20 cellular contexts compared by ENCODE assay signal in genomic region chr14:66920196-66920595, GRCh38.
"Had no signal": no experiment of that assay in that cellular context is flagged by ENCODE, and none has a peak within 500 bp of the region (broad histone marks: within the 10 kb centered on the region; RNA-seq: fewer than 3 reads in every experiment).

No MANE protein-coding gene starts in this region.

- H3K4me1 Mint-ChIP-seq: activated CD4-positive, alpha-beta T cell treated with anti-CD3 and anti-CD28 coated beads, Interleukin-2, amount 10 ng/mL, durations not matched to agents 7 days and 5 days; activated naive CD8-positive, alpha-beta T cell treated with anti-CD3 and anti-CD28 coated beads, Interleukin-2, amount 50 U/mL, for 24 hours; nephron progenitor cell; stimulated activated memory B cell treated with anti-CD40 and anti-IgM and Interleukin-4, amounts not matched to agents 10 μg/mL and 1 μg/mL and 100 μg/mL, for 72 hours had no signal

- H3K27me3 ChIP-seq: ascending aorta, sigmoid colon, spleen, thyroid gland had no signal

- H3K4me1 ChIP-seq: ascending aorta, sigmoid colon, spleen, thyroid gland had no signal

- H3K27ac Mint-ChIP-seq: activated CD4-positive, alpha-beta T cell treated with anti-CD3 and anti-CD28 coated beads, Interleukin-2, amount 10 ng/mL, durations not matched to agents 7 days and 5 days; activated naive CD4-positive, alpha-beta T cell treated with anti-CD3 and anti-CD28 coated beads for 36 hours; activated naive CD8-positive, alpha-beta T cell treated with anti-CD3 and anti-CD28 coated beads, Interleukin-2, amount 50 U/mL, for 24 hours; nephron progenitor cell; stimulated activated memory B cell treated with anti-CD40 and anti-IgM and Interleukin-4, amounts not matched to agents 10 μg/mL and 1 μg/mL and 100 μg/mL, for 72 hours had no signal

- H3K9me3 ChIP-seq: thyroid gland had no signal

- H3K27me3 Mint-ChIP-seq: activated CD4-positive, alpha-beta T cell treated with anti-CD3 and anti-CD28 coated beads, Interleukin-2, amount 10 ng/mL, durations not matched to agents 7 days and 5 days; activated naive CD8-positive, alpha-beta T cell treated with anti-CD3 and anti-CD28 coated beads, Interleukin-2, amount 50 U/mL, for 24 hours; stimulated activated memory B cell treated with anti-CD40 and anti-IgM and Interleukin-4, amounts not matched to agents 10 μg/mL and 1 μg/mL and 100 μg/mL, for 72 hours had no signal

- H3K4me3 Mint-ChIP-seq: activated CD4-positive, alpha-beta T cell treated with anti-CD3 and anti-CD28 coated beads, Interleukin-2, amount 10 ng/mL, durations not matched to agents 7 days and 5 days; activated naive CD4-positive, alpha-beta T cell treated with anti-CD3 and anti-CD28 coated beads for 36 hours; activated naive CD8-positive, alpha-beta T cell treated with anti-CD3 and anti-CD28 coated beads, Interleukin-2, amount 50 U/mL, for 24 hours; activated T-cell treated with anti-CD3 and anti-CD28 coated beads, Interleukin-2, amount 50 U/mL, for 4 hours; nephron progenitor cell; stimulated activated memory B cell treated with anti-CD40 and anti-IgM and Interleukin-4, amounts not matched to agents 10 μg/mL and 1 μg/mL and 100 μg/mL, for 72 hours had no signal

- H3K4me3 ChIP-seq: ascending aorta, lung, sigmoid colon, spleen, thyroid gland had no signal

- H3K27ac ChIP-seq: ascending aorta, sigmoid colon, spleen, thyroid gland had no signal

- H3K9me3 Mint-ChIP-seq: activated naive CD4-positive, alpha-beta T cell treated with anti-CD3 and anti-CD28 coated beads for 36 hours had no signal

- ATAC-seq: activated naive CD8-positive, alpha-beta T cell treated with anti-CD3 and anti-CD28 coated beads, Interleukin-2, amount 50 U/mL, for 24 hours; activated T-cell treated with anti-CD3 and anti-CD28 coated beads, Interleukin-2, amount 50 U/mL, for 4 hours; esophagus mucosa; left lobe of liver; stimulated activated memory B cell treated with anti-CD40 and anti-IgM and Interleukin-4, amounts not matched to agents 10 μg/mL and 1 μg/mL and 100 μg/mL, for 72 hours had no signal

- DNase-seq: activated CD4-positive, alpha-beta T cell treated with anti-CD3 and anti-CD28 coated beads, Interleukin-2, amount 10 ng/mL, durations not matched to agents 7 days and 5 days; activated CD8-positive, alpha-beta memory T cell treated with anti-CD3 and anti-CD28 coated beads, Interleukin-2, amount 50 U/mL, for 4 hours; activated naive CD4-positive, alpha-beta T cell treated with anti-CD3 and anti-CD28 coated beads for 36 hours; activated naive CD8-positive, alpha-beta T cell treated with anti-CD3 and anti-CD28 coated beads, Interleukin-2, amount 50 U/mL, for 24 hours; activated T-cell treated with anti-CD3 and anti-CD28 coated beads, Interleukin-2, amount 50 U/mL, for 4 hours; effector CD4-positive, alpha-beta T cell; kidney; midbrain; nephron progenitor cell; nucleus accumbens; sigmoid colon; spleen; stimulated activated CD4-positive, alpha-beta T cell treated with anti-CD3 and anti-CD28 coated beads, Interleukin-4, amount 100 ng/mL, for 4 hours; T1000; thyroid gland had no signal
